In genomic region chr12:54059668-54060067, GRCh38 we compare ENCODE assay signal across 28 cellular contexts. TPM values are rescaled to one million over a fixed set of nuclear protein-coding genes. Genes with fewer than 3 reads are reported as not detected.
"Had no signal": no experiment of that assay in that cellular context is flagged by ENCODE, and none has a peak within 500 bp of the region (broad histone marks: within the 10 kb centered on the region; RNA-seq: fewer than 3 reads in every experiment).

No MANE protein-coding gene starts in this region.

- H3K27ac ChIP-seq: body of pancreas, cardiac muscle cell, heart right ventricle, lower lobe of right lung, sigmoid colon, thoracic aorta, upper lobe of right lung had no signal

- H3K4me1 ChIP-seq: body of pancreas, lower lobe of right lung had no signal

- H3K4me2 ChIP-seq: smooth muscle cell had no signal

- DNase-seq: activated CD4-positive, alpha-beta memory T cell treated with anti-CD3 and anti-CD28 coated beads for 36 hours; activated CD4-positive, alpha-beta T cell treated with anti-CD3 and anti-CD28 coated beads for 4 hours; activated CD4-positive, CD25-positive, alpha-beta regulatory T cell; activated effector memory CD4-positive, alpha-beta T cell treated with anti-CD3 and anti-CD28 coated beads, Interleukin-2, amount 50 U/mL, for 16 hours; activated naive CD4-positive, alpha-beta T cell treated with anti-CD3 and anti-CD28 coated beads, Interleukin-2, amount 50 U/mL, for 16 hours; activated naive CD8-positive, alpha-beta T cell treated with anti-CD3 and anti-CD28 coated beads, Interleukin-2, amount 50 U/mL, for 24 hours; anterior cingulate cortex; body of pancreas; effector CD4-positive, alpha-beta T cell; erythroblast; foreskin fibroblast; heart right ventricle; kidney; lower lobe of right lung; nucleus accumbens; sigmoid colon; stimulated activated CD4-positive, alpha-beta T cell treated with anti-CD3 and anti-CD28 coated beads, Interleukin-2, amount 100 ng/mL, for 48 hours; stimulated activated naive CD4-positive, alpha-beta T cell treated with Interleukin-2 at 50 U/mL for 16 hours; SW 1271; T-helper 17 cell; upper lobe of right lung had no signal

- H3K36me3 ChIP-seq: cardiac muscle cell, heart right ventricle, lower lobe of right lung, sigmoid colon, thoracic aorta, upper lobe of right lung had no signal

- H3K9me3 ChIP-seq: body of pancreas, heart right ventricle, lower lobe of right lung, sigmoid colon, thoracic aorta, upper lobe of right lung had no signal

- H3K4me3 ChIP-seq: body of pancreas, cardiac muscle cell, heart right ventricle, lower lobe of right lung, sigmoid colon, smooth muscle cell, thoracic aorta, upper lobe of right lung had no signal

- H3K27me3 ChIP-seq: body of pancreas had no signal

- ATAC-seq: activated naive CD8-positive, alpha-beta T cell treated with anti-CD3 and anti-CD28 coated beads, Interleukin-2, amount 50 U/mL, for 24 hours; body of pancreas; heart right ventricle; left lobe of liver; lower lobe of right lung; natural killer cell treated with Interleukin-12 subunit alpha and Interleukin-12 subunit beta and Interleukin-15 and Interleukin-18, amount 100 ng/mL, for 72 hours; T-helper 17 cell; upper lobe of right lung had no signal

RNA-seq across cellular contexts. Expression of gene HOXC4, which starts 6.0 kb away (rescaled TPM):
- total RNA-seq: body of pancreas, cardiac muscle cell, chondrocyte, T-helper 17 cell had no signal
- polyA plus RNA-seq: cardiac muscle cell had no signal

RNA-seq across cellular contexts. Expression of gene HOXC5, which starts 26.8 kb away (rescaled TPM):
- total RNA-seq: activated CD4-positive, alpha-beta memory T cell treated with anti-CD3 and anti-CD28 coated beads for 36 hours; body of pancreas; cardiac muscle cell; chondrocyte; heart right ventricle; left lobe of liver; lower lobe of right lung; natural killer cell treated with Interleukin-12 subunit alpha and Interleukin-12 subunit beta and Interleukin-15 and Interleukin-18, amount 100 ng/mL, for 72 hours; T-helper 17 cell; upper lobe of right lung had no signal
- polyA plus RNA-seq: cardiac muscle cell had no signal

RNA-seq across cellular contexts. Expression of gene HOXC6, which starts 31.4 kb away (rescaled TPM):
- total RNA-seq: activated CD4-positive, alpha-beta memory T cell treated with anti-CD3 and anti-CD28 coated beads for 36 hours; body of pancreas; cardiac muscle cell; chondrocyte; left lobe of liver; natural killer cell treated with Interleukin-12 subunit alpha and Interleukin-12 subunit beta and Interleukin-15 and Interleukin-18, amount 100 ng/mL, for 72 hours; sigmoid colon; T-helper 17 cell; thoracic aorta had no signal
- polyA plus RNA-seq: cardiac muscle cell, sigmoid colon had no signal

RNA-seq across cellular contexts. Expression of gene HOXC8, which starts 50.9 kb away (rescaled TPM):
- total RNA-seq: activated CD4-positive, alpha-beta memory T cell treated with anti-CD3 and anti-CD28 coated beads for 36 hours; body of pancreas; chondrocyte; fibroblast of lung; heart right ventricle; left lobe of liver; lower lobe of right lung; natural killer cell treated with Interleukin-12 subunit alpha and Interleukin-12 subunit beta and Interleukin-15 and Interleukin-18, amount 100 ng/mL, for 72 hours; sigmoid colon; T-helper 17 cell; thoracic aorta had no signal
- polyA plus RNA-seq: cardiac muscle cell, heart right ventricle had no signal

RNA-seq across cellular contexts. Expression of gene HOXC9, which starts 59.7 kb away (rescaled TPM):
- total RNA-seq: activated CD4-positive, alpha-beta memory T cell treated with anti-CD3 and anti-CD28 coated beads for 36 hours; body of pancreas; cardiac muscle cell; chondrocyte; fibroblast of lung; heart right ventricle; left lobe of liver; lower lobe of right lung; natural killer cell treated with Interleukin-12 subunit alpha and Interleukin-12 subunit beta and Interleukin-15 and Interleukin-18, amount 100 ng/mL, for 72 hours; sigmoid colon; T-helper 17 cell; thoracic aorta had no signal
- polyA plus RNA-seq: cardiac muscle cell, heart right ventricle had no signal
